ENCODE assay signal across 2 cellular contexts in genomic region chr4:1179976-1180375, GRCh38.
TF ChIP-seq lines count a peak whose summit lies in the region.

No MANE protein-coding gene starts in this region.

TF ChIP-seq in HepG2, 621 proteins besides CTCF, POLR2A, EP300 and RAD21:
- TF ChIP-seq ZNF460 (CRISPR knock-in tag; IDR thresholded peaks at IDR 0.05; ENCODE audit: borderline replicate concordance) (no peak), MTA3 (CRISPR knock-in tag; IDR thresholded peaks at IDR 0.05) (no peak), HOXA9 (CRISPR knock-in tag; IDR thresholded peaks at IDR 0.05; ENCODE audit: borderline replicate concordance) (no peak), REXO4 (CRISPR knock-in tag; IDR thresholded peaks at IDR 0.05; ENCODE audit: borderline replicate concordance) (no peak), ATF7 (IDR thresholded peaks at IDR 0.05) (no peak), ATF7 (CRISPR knock-in tag; IDR thresholded peaks at IDR 0.05) (no peak), ZNF550 (CRISPR knock-in tag; IDR thresholded peaks at IDR 0.05; ENCODE audit: borderline replicate concordance) (0 out of 2 replicates have a peak, but pooled peaks have one; percentile 89), PCBP2 (optimal IDR thresholded peaks at IDR 0.05; ENCODE audit: low read depth, low read length, poor library complexity, severe bottlenecking) (no peak), YEATS4 (CRISPR knock-in tag; IDR thresholded peaks at IDR 0.05; ENCODE audit: borderline replicate concordance) (no peak), ZNF3 (CRISPR knock-in tag; IDR thresholded peaks at IDR 0.05) (peak; percentile 66), SMARCC2 (IDR thresholded peaks at IDR 0.05) (no peak), HMGA1 (CRISPR knock-in tag; conservative IDR thresholded peaks at IDR 0.05) (no peak), CHD2 (IDR thresholded peaks at IDR 0.05; ENCODE audit: low read depth, low read length) (no peak)

TF ChIP-seq in K562, 482 proteins besides CTCF, POLR2A, EP300 and RAD21:
- TF ChIP-seq RBM25 (IDR thresholded peaks at IDR 0.05; ENCODE audit: low read depth, low read length, severe bottlenecking) (peak; percentile 9), ARID1B (IDR thresholded peaks at IDR 0.05) (no peak)
TF ChIP-seq in K562: peak in this region for 1.
